In the genomic region with DNA sequence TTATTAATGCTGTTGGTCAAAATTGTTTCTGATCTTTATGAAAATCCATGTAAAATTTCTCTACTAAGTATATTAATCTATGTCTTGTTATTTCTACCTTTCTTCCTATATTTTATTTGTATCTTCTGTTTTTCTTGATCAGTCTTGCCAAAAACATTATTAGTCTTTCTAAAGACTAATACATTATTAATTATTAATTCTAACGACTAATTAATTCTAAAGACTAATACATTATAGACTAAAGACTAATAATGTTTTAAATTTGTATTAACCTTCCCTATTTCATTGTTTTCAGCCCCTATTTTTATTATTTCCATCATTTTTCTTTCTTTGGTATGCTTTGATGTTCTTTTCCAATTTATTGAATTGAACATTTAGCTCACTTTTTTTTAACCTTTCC, we compare ENCODE assay signal across 31 cellular contexts. TPM values are rescaled to one million over a fixed set of nuclear protein-coding genes. Genes with fewer than 3 reads are reported as not detected.
"Had no signal": no experiment of that assay in that cellular context is flagged by ENCODE, and none has a peak within 500 bp of the region (broad histone marks: within the 10 kb centered on the region; RNA-seq: fewer than 3 reads in every experiment).

No MANE protein-coding gene starts in this region.

- H3K27ac ChIP-seq: left ventricle myocardium inferior, neural progenitor cell, neutrophil, parathyroid adenoma, right atrium auricular region, right lobe of liver, stomach, testis, thyroid gland, transverse colon, upper lobe of left lung, vagina had no signal

- H3K36me3 ChIP-seq: left ventricle myocardium inferior, neural progenitor cell, neutrophil, right atrium auricular region, right lobe of liver, stomach, thyroid gland, transverse colon, upper lobe of left lung, vagina had no signal

- H3K4me3 ChIP-seq: left ventricle myocardium inferior, lung, neural progenitor cell, right atrium auricular region, right lobe of liver, stomach, testis, thyroid gland, transverse colon, upper lobe of left lung, vagina had no signal

- FAIRE-seq: islet of Langerhans had no signal

- H3K27me3 ChIP-seq: right atrium auricular region, right lobe of liver, stomach, testis, thyroid gland, upper lobe of left lung, vagina had no signal

- DNase-seq: hypothalamus; immature natural killer cell; left ventricle myocardium inferior; mesendoderm; naive B cell; natural killer cell; nephron progenitor cell; occipital lobe; right lobe of liver; stimulated activated CD4-positive, alpha-beta T cell treated with anti-CD3 and anti-CD28 coated beads, Interleukin-12 subunit alpha, Interleukin-12 subunit beta, amount 100 ng/mL, for 4 hours; stimulated activated CD4-positive, alpha-beta T cell treated with anti-CD3 and anti-CD28 coated beads, Interleukin-15, amount 100 ng/mL, for 24 hours; stimulated activated CD4-positive, alpha-beta T cell treated with anti-CD3 and anti-CD28 coated beads, Interleukin-2, amount 100 ng/mL, for 24 hours; stimulated activated CD4-positive, alpha-beta T cell treated with anti-CD3 and anti-CD28 coated beads, Interleukin-4, amount 100 ng/mL, for 1 hour; stimulated activated naive B cell treated with anti-CD40 and anti-IgM and Interleukin-4, amounts not matched to agents 10 μg/mL and 1 μg/mL and 100 μg/mL, for 72 hours; stimulated activated naive CD8-positive, alpha-beta T cell treated with anti-CD3 and anti-CD28 coated beads, Interleukin-15, Interleukin-2, amounts not matched to agents 100 U/mL and 50 U/mL, for 24 hours; stomach; testis; thyroid gland; transverse colon; upper lobe of left lung had no signal

- H2AFZ ChIP-seq: neural progenitor cell, parathyroid adenoma had no signal

- H3K4me1 ChIP-seq: left ventricle myocardium inferior, neural progenitor cell, parathyroid adenoma, right atrium auricular region, right lobe of liver, stomach, testis, thyroid gland, transverse colon, upper lobe of left lung, vagina had no signal

- H3K9me3 ChIP-seq: left ventricle myocardium inferior, neutrophil, right atrium auricular region, right lobe of liver, stomach, testis, thyroid gland, transverse colon, upper lobe of left lung, vagina had no signal

- H3K4me2 ChIP-seq: neural progenitor cell had no signal

- H3K79me2 ChIP-seq: parathyroid adenoma had no signal

RNA-seq across cellular contexts. Expression of a gene that starts 27.7 kb away (rescaled TPM):
- total RNA-seq: left ventricle myocardium inferior, natural killer cell, osteocyte, pulmonary artery endothelial cell, right atrium auricular region, skeletal muscle tissue, urinary bladder had no signal
